Comparison of ENCODE assay signal across 8 cellular contexts in genomic region chr10:102229810-102230263, GRCh38. TPM values are rescaled to one million over a fixed set of nuclear protein-coding genes. Genes with fewer than 3 reads are reported as not detected.
DNase-seq lines count a peak whose midpoint lies in the region; ATAC-seq and TF ChIP-seq lines count a peak whose summit lies in the region.

No MANE protein-coding gene starts in this region.

- H3K27me3 ChIP-seq in Loucy (ENCODE audit: insufficient read depth, low read length, poor library complexity, severe bottlenecking) (no peaks in the 10 kb centered on the region), SK-N-SH (ENCODE audit: insufficient read depth) (peaks cover 17% of the 10 kb centered on the region; the same call in 1 of the 2 replicates), subcutaneous abdominal adipose tissue (ENCODE audit: control insufficient read depth in 5 of 5, insufficient read depth in 4 of 5, low read length in 5 of 5) (peaks cover 0 to 19% (median 12%) of the 10 kb centered on the region in 5 donors)

- no peak overlapping the region for H3K27ac ChIP-seq in SK-N-SH (ENCODE audit: low read depth in 2 of 2, low read length in 1 of 2)
- H3K27ac ChIP-seq in subcutaneous abdominal adipose tissue (ENCODE audit: low read depth, low read length) = no peak overlapping the region

- no peaks in the 10 kb centered on the region for H3K9me2 ChIP-seq in Loucy (replicated peaks; ENCODE audit: low read depth, low read length)
- H3K9me2 ChIP-seq in SK-N-SH = no peaks in the 10 kb centered on the region

- H3K4me2 ChIP-seq in Loucy (ENCODE audit: low read depth, low read length, poor library complexity, severe bottlenecking) (peak overlapping the region; percentile 22), SK-N-SH (peak overlapping the region; percentile 89)

- H4K20me1 ChIP-seq in Loucy (ENCODE audit: insufficient read depth, low read length, poor library complexity, severe bottlenecking) (no peaks in the 10 kb centered on the region), SK-N-SH (ENCODE audit: insufficient read depth) (no peaks in the 10 kb centered on the region)

- H2AFZ ChIP-seq in Loucy (ENCODE audit: low read length) (no peak overlapping the region), SK-N-SH (ENCODE audit: low read depth) (peak overlapping the region; percentile 89)

- TF ChIP-seq CTCF in GM12865 (IDR thresholded peaks at IDR 0.05; ENCODE audit: insufficient read depth, low read depth, low read length, missing control alignments) = peak; percentile 98
- peak; percentile 86 for TF ChIP-seq CTCF in Loucy (conservative IDR thresholded peaks at IDR 0.05; ENCODE audit: low read length)
- peak; percentile 96 for TF ChIP-seq CTCF in SK-N-SH (IDR thresholded peaks at IDR 0.05)

- H3K9me3 Mint-ChIP-seq in activated naive CD4-positive, alpha-beta T cell treated with anti-CD3 and anti-CD28 coated beads for 36 hours = no peaks in the 10 kb centered on the region

- H3K79me2 ChIP-seq in Loucy (ENCODE audit: insufficient read depth, low read length) = no peaks in the 10 kb centered on the region
- no peaks in the 10 kb centered on the region for H3K79me2 ChIP-seq in SK-N-SH (ENCODE audit: insufficient read depth)

- DNase-seq in GM12865 (ENCODE audit: low read depth) = peak; percentile 85
- peak; percentile 89 for DNase-seq in SK-N-SH
- DNase-seq in activated naive CD4-positive, alpha-beta T cell treated with anti-CD3 and anti-CD28 coated beads for 36 hours = peak; percentile 90
- peak; percentile 83 for DNase-seq in germinal center (ENCODE audit: low spot score)
- peak in 54 of 56 donors; percentile 7 to 87 (median 59) for DNase-seq in nucleus accumbens (lab: John Stamatoyannopoulos, UW)

- 3% methylated on average over 24 of the region's 24 CpGs for WGBS in SK-N-SH (ENCODE audit: low lambda C conversion rate)

- intact Hi-C loops in activated naive CD4-positive, alpha-beta T cell treated with anti-CD3 and anti-CD28 coated beads for 36 hours (cut with micrococcal nuclease) = loop anchor here (1.0 to 2.0 kb wide), 6 partner anchors 61 to 366 kb away; no protein-coding TSS in a partner anchor

- no peaks in the 10 kb centered on the region for H3K9me3 ChIP-seq in Loucy (ENCODE audit: insufficient read depth, low read depth, low read length)
- H3K9me3 ChIP-seq in SK-N-SH = no peaks in the 10 kb centered on the region
- H3K9me3 ChIP-seq in subcutaneous abdominal adipose tissue (ENCODE audit: control insufficient read depth in 5 of 5, low read length in 5 of 5) = no peaks in the 10 kb centered on the region

- POLR2A ChIA-PET in SK-N-SH (lab: Yijun Ruan, JAX) = interaction anchor here (1.5 kb wide), 1 partner anchor 122 kb away, joined by 6 read pairs; no protein-coding TSS in a partner anchor

- CTCF ChIA-PET in SK-N-SH (lab: Yijun Ruan, JAX) = interaction anchor here (0.6 to 23.6 kb wide), 68 partner anchors 8 to 564 kb away, joined by 3 to 824 read pairs (median 7); partner anchors contain the start of genes CUEDC2, FBXL15, GBF1 and NFKB2
- CTCF ChIA-PET in activated naive CD4-positive, alpha-beta T cell treated with anti-CD3 and anti-CD28 coated beads for 36 hours (lab: Charles Lee) = interaction anchor here (0.5 to 16.9 kb wide), 47 partner anchors 10 to 445 kb away, joined by 3 to 685 read pairs (median 7); partner anchors contain the start of genes C10orf95, FBXL15, GBF1 and NFKB2

- no peak for TF ChIP-seq EP300 in SK-N-SH (IDR thresholded peaks at IDR 0.05; ENCODE audit: borderline replicate concordance in 1 of 2, low read depth in 1 of 2, low read length in 1 of 2)

- H3F3A ChIP-seq in Loucy (ENCODE audit: low read depth) (no peaks in the 10 kb centered on the region), SK-N-SH (replicated peaks; ENCODE audit: insufficient read depth) (peaks cover 6% of the 10 kb centered on the region)

- H3K27me3 Mint-ChIP-seq in activated naive CD4-positive, alpha-beta T cell treated with anti-CD3 and anti-CD28 coated beads for 36 hours (ENCODE audit: low read depth) = peaks cover 48% of the 10 kb centered on the region

- peaks cover 11% of the 10 kb centered on the region for H3K4me1 Mint-ChIP-seq in activated naive CD4-positive, alpha-beta T cell treated with anti-CD3 and anti-CD28 coated beads for 36 hours (ENCODE audit: low read depth)

- H3K9ac ChIP-seq in Loucy (ENCODE audit: low read depth, low read length, poor library complexity, severe bottlenecking) (no peak overlapping the region), SK-N-SH (no peak overlapping the region), subcutaneous abdominal adipose tissue (ENCODE audit: low read length in 5 of 5) (peak overlapping the region in 2 of 5 donors; percentile 50 to 65)

- no peaks in the 10 kb centered on the region for H3K36me3 ChIP-seq in Loucy (ENCODE audit: insufficient read depth, low read length)
- H3K36me3 ChIP-seq in SK-N-SH (replicated peaks in 1 of 2; ENCODE audit: control insufficient read depth in 1 of 2, insufficient read depth in 2 of 2, low read length in 1 of 2) = no peaks in the 10 kb centered on the region
- H3K36me3 ChIP-seq in subcutaneous abdominal adipose tissue (ENCODE audit: control insufficient read depth in 5 of 5, insufficient read depth in 5 of 5, low read length in 5 of 5) = no peaks in the 10 kb centered on the region

- no peak for ATAC-seq in HG03442 (IDR thresholded peaks at IDR 0.05; ENCODE audit: unreplicated experiment)

- H3K36me3 Mint-ChIP-seq in activated naive CD4-positive, alpha-beta T cell treated with anti-CD3 and anti-CD28 coated beads for 36 hours (ENCODE audit: low read depth) = no peaks in the 10 kb centered on the region

- H3K4me1 ChIP-seq in Loucy (ENCODE audit: insufficient read depth, low read length, poor library complexity, severe bottlenecking) (peaks cover 14% of the 10 kb centered on the region), SK-N-SH (ENCODE audit: control insufficient read depth in 1 of 2, insufficient read depth in 2 of 2, low read depth in 1 of 2, low read length in 1 of 2) (peaks cover 0 to 20% of the 10 kb centered on the region in 2 experiments; a peak in 2 of 4 replicates), subcutaneous abdominal adipose tissue (ENCODE audit: control insufficient read depth in 5 of 5, insufficient read depth in 5 of 5, low read length in 5 of 5) (peaks cover 3 to 55% (median 45%) of the 10 kb centered on the region in 5 donors)

- no peak overlapping the region for H3K27ac Mint-ChIP-seq in activated naive CD4-positive, alpha-beta T cell treated with anti-CD3 and anti-CD28 coated beads for 36 hours

- H3K4me3 Mint-ChIP-seq in activated naive CD4-positive, alpha-beta T cell treated with anti-CD3 and anti-CD28 coated beads for 36 hours = peak overlapping the region; percentile 67

- H3K4me3 ChIP-seq in GM12865 (ENCODE audit: low read depth, low read length) (peak overlapping the region; percentile 33), Loucy (ENCODE audit: low read length, poor library complexity, severe bottlenecking) (no peak overlapping the region), SK-N-SH (ENCODE audit: low read depth in 2 of 2, low read length in 1 of 2) (peak overlapping the region; percentile 42 to 46), subcutaneous abdominal adipose tissue (ENCODE audit: low read depth in 1 of 5, low read length in 5 of 5) (peak overlapping the region; percentile 47 to 70 (median 57))

- peak; percentile 98 for TF ChIP-seq RAD21 in SK-N-SH (IDR thresholded peaks at IDR 0.05; ENCODE audit: low read length)

TF ChIP-seq in SK-N-SH, 30 proteins besides CTCF, POLR2A, EP300 and RAD21 (continues in another document):
- no peak for TF ChIP-seq NFIC (IDR thresholded peaks at IDR 0.05; ENCODE audit: borderline replicate concordance)
- no peak for TF ChIP-seq IRF3 (IDR thresholded peaks at IDR 0.05; ENCODE audit: low read depth, low read length)
- no peak for TF ChIP-seq GATA2 (CRISPR knock-in tag; IDR thresholded peaks at IDR 0.05)
- no peak for TF ChIP-seq TEAD4 (IDR thresholded peaks at IDR 0.05; ENCODE audit: borderline replicate concordance, insufficient read depth)
- TF ChIP-seq NRF1 (IDR thresholded peaks at IDR 0.05; ENCODE audit: low read depth, low read length) = no peak
- TF ChIP-seq FOSL2 (IDR thresholded peaks at IDR 0.05; ENCODE audit: borderline replicate concordance, low read depth) = no peak
- no peak for TF ChIP-seq TCF12 (IDR thresholded peaks at IDR 0.05)
- TF ChIP-seq PBX3 (IDR thresholded peaks at IDR 0.05) = no peak

RNA-seq across cellular contexts. Expression of gene ELOVL3, which starts 3.7 kb away (rescaled TPM):
- 0.25 and 0.29 TPM in 2 replicates for polyA plus RNA-seq in SK-N-SH (2012; rRNA removed)
- 0.09 and 0.17 TPM in 2 replicates for polyA plus RNA-seq in SK-N-SH (2012; cell fraction: cytosol; rRNA removed)
- polyA plus RNA-seq in SK-N-SH (2012; cell fraction: nucleus; rRNA removed) = 0.05 and 0.13 TPM in 2 replicates
- total RNA-seq in activated naive CD4-positive, alpha-beta T cell treated with anti-CD3 and anti-CD28 coated beads for 36 hours = not detected

RNA-seq across cellular contexts. Expression of gene PITX3, which starts 11.5 kb away (rescaled TPM):
- not detected in 2 replicates for polyA plus RNA-seq in SK-N-SH (2012; rRNA removed)
- polyA plus RNA-seq in SK-N-SH (2012; cell fraction: cytosol; rRNA removed) = not detected in 2 replicates
- 0.05 TPM in 1 of 2 replicates, not detected in the other for polyA plus RNA-seq in SK-N-SH (2012; cell fraction: nucleus; rRNA removed)
- under 1 TPM in 1 of 2 experiments, not detected in 1; 0.14 TPM for total RNA-seq in activated naive CD4-positive, alpha-beta T cell treated with anti-CD3 and anti-CD28 coated beads for 36 hours

RNA-seq across cellular contexts. Expression of gene GBF1, which starts 15.5 kb away (rescaled TPM):
- 11.4 and 12.3 TPM in 2 replicates for polyA plus RNA-seq in SK-N-SH (2012; rRNA removed)
- polyA plus RNA-seq in SK-N-SH (2012; cell fraction: cytosol; rRNA removed) = 6.0 and 7.7 TPM in 2 replicates
- polyA plus RNA-seq in SK-N-SH (2012; cell fraction: nucleus; rRNA removed) = 34.4 and 36.9 TPM in 2 replicates
- 10 to 100 TPM; 32.1 to 34.5 TPM for total RNA-seq in activated naive CD4-positive, alpha-beta T cell treated with anti-CD3 and anti-CD28 coated beads for 36 hours
